ENCODE assay signal across 30 cellular contexts in the genomic region with DNA sequence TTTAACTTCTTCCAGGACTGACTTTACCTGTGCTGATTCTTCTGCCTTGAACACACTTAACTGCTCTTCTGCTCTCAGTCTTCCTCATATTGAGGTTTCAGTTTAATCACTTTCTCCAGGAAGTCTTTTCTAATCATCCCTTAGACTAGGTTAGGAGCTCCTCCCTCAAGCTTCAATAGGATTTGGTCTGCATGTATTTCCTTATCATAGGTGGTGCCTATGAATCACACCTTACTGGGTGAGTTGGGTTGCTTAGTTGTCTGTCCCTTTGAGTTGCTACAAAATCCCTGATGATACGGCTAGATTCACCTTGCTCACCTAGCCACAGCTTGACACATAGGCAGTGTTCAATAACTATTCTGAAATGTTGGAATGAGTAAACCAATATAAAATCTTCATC.
"Had no signal": no experiment of that assay in that cellular context is flagged by ENCODE, and none has a peak within 500 bp of the region (broad histone marks: within the 10 kb centered on the region; RNA-seq: fewer than 3 reads in every experiment).

No MANE protein-coding gene starts in this region.

- H3K4me1 Mint-ChIP-seq: natural killer cell; nephron; neural progenitor cell; stimulated activated memory B cell treated with anti-CD40 and anti-IgM and Interleukin-4, amounts not matched to agents 10 μg/mL and 1 μg/mL and 100 μg/mL, for 72 hours; stimulated activated naive CD8-positive, alpha-beta T cell treated with anti-CD3 and anti-CD28 coated beads, Interleukin-15, amount 100 ng/mL, for 72 hours had no signal

- H3K9me3 ChIP-seq: ovary, psoas muscle, right lobe of liver, sigmoid colon, suprapubic skin, testis, tibial artery, transverse colon, upper lobe of right lung, vagina had no signal

- H3K27ac Mint-ChIP-seq: natural killer cell; nephron; neural progenitor cell; progenitor cell of endocrine pancreas; stimulated activated memory B cell treated with anti-CD40 and anti-IgM and Interleukin-4, amounts not matched to agents 10 μg/mL and 1 μg/mL and 100 μg/mL, for 72 hours; stimulated activated naive CD8-positive, alpha-beta T cell treated with anti-CD3 and anti-CD28 coated beads, Interleukin-15, amount 100 ng/mL, for 72 hours; type B pancreatic cell had no signal

- ATAC-seq: natural killer cell; psoas muscle; right cardiac atrium; right lobe of liver; stimulated activated memory B cell treated with anti-CD40 and anti-IgM and Interleukin-4, amounts not matched to agents 10 μg/mL and 1 μg/mL and 100 μg/mL, for 72 hours; stimulated activated naive CD8-positive, alpha-beta T cell treated with anti-CD3 and anti-CD28 coated beads, Interleukin-15, amount 100 ng/mL, for 72 hours; stimulated activated naive CD8-positive, alpha-beta T cell treated with anti-CD3 and anti-CD28 coated beads, Interleukin-15, Interleukin-2, amounts not matched to agents 100 U/mL and 50 U/mL, for 24 hours; upper lobe of right lung had no signal

- H3K9me3 Mint-ChIP-seq: nephron; neural progenitor cell; stimulated activated memory B cell treated with anti-CD40 and anti-IgM and Interleukin-4, amounts not matched to agents 10 μg/mL and 1 μg/mL and 100 μg/mL, for 72 hours; type B pancreatic cell had no signal

- H3K27me3 ChIP-seq: neural progenitor cell, ovary, right lobe of liver, sigmoid colon, suprapubic skin, testis, tibial artery, transverse colon, upper lobe of right lung, vagina had no signal

- H3K4me1 ChIP-seq: neural progenitor cell, parathyroid adenoma, psoas muscle, right lobe of liver, sigmoid colon, suprapubic skin, testis, tibial artery, transverse colon, upper lobe of right lung, vagina had no signal

- H3K27me3 Mint-ChIP-seq: stimulated activated memory B cell treated with anti-CD40 and anti-IgM and Interleukin-4, amounts not matched to agents 10 μg/mL and 1 μg/mL and 100 μg/mL, for 72 hours; stimulated activated naive CD8-positive, alpha-beta T cell treated with anti-CD3 and anti-CD28 coated beads, Interleukin-15, amount 100 ng/mL, for 72 hours; type B pancreatic cell had no signal

- H3K4me3 Mint-ChIP-seq: natural killer cell; nephron; neural progenitor cell; stimulated activated memory B cell treated with anti-CD40 and anti-IgM and Interleukin-4, amounts not matched to agents 10 μg/mL and 1 μg/mL and 100 μg/mL, for 72 hours; stimulated activated naive CD8-positive, alpha-beta T cell treated with anti-CD3 and anti-CD28 coated beads, Interleukin-15, amount 100 ng/mL, for 72 hours; type B pancreatic cell had no signal

- H3K36me3 ChIP-seq: neural progenitor cell, ovary, right lobe of liver, sigmoid colon, suprapubic skin, tibial artery, transverse colon, upper lobe of right lung, vagina had no signal

- H3K36me3 Mint-ChIP-seq: natural killer cell; neural progenitor cell; stimulated activated memory B cell treated with anti-CD40 and anti-IgM and Interleukin-4, amounts not matched to agents 10 μg/mL and 1 μg/mL and 100 μg/mL, for 72 hours; type B pancreatic cell had no signal

- H2AFZ ChIP-seq: neural progenitor cell, parathyroid adenoma had no signal

- DNase-seq: natural killer cell; occipital lobe; ovary; posterior cingulate gyrus; psoas muscle; right cardiac atrium; right lobe of liver; sigmoid colon; small intestine; stimulated activated CD4-positive, alpha-beta T cell treated with anti-CD3 and anti-CD28 coated beads, Interleukin-15, amount 100 ng/mL, for 24 hours; stimulated activated CD4-positive, alpha-beta T cell treated with anti-CD3 and anti-CD28 coated beads, Interleukin-2, amount 100 ng/mL, for 24 hours; stimulated activated CD4-positive, alpha-beta T cell treated with anti-CD3 and anti-CD28 coated beads, Interleukin-2, amount 100 ng/mL, for 48 hours; stimulated activated CD4-positive, alpha-beta T cell treated with anti-CD3 and anti-CD28 coated beads, Interleukin-4, amount 100 ng/mL, for 4 hours; stimulated activated CD8-positive, alpha-beta memory T cell treated with anti-CD3 and anti-CD28 coated beads, Interleukin-4, amount 100 ng/mL, for 48 hours; stimulated activated naive CD4-positive, alpha-beta T cell; stimulated activated naive CD8-positive, alpha-beta T cell treated with anti-CD3 and anti-CD28 coated beads, Interleukin-15, amount 100 ng/mL, for 72 hours; stimulated activated naive CD8-positive, alpha-beta T cell treated with anti-CD3 and anti-CD28 coated beads, Interleukin-15, Interleukin-2, amounts not matched to agents 100 U/mL and 50 U/mL, for 24 hours; substantia nigra; testis; tibial artery; transverse colon; upper lobe of right lung had no signal

- FAIRE-seq: small intestine had no signal

- H3K4me2 ChIP-seq: neural progenitor cell had no signal

- H3K4me3 ChIP-seq: neural progenitor cell, ovary, psoas muscle, right lobe of liver, sigmoid colon, suprapubic skin, testis, tibial artery, transverse colon, upper lobe of right lung, vagina had no signal

- H3K79me2 ChIP-seq: parathyroid adenoma had no signal

- H3K27ac ChIP-seq: neural progenitor cell, ovary, parathyroid adenoma, psoas muscle, right lobe of liver, sigmoid colon, suprapubic skin, testis, tibial artery, transverse colon, upper lobe of right lung, vagina had no signal

- H3K9ac ChIP-seq: neural progenitor cell, parathyroid adenoma had no signal
